Comparison of ENCODE assay signal across 14 cellular contexts in genomic region chr18:6406075-6406909, GRCh38. TPM values are rescaled to one million over a fixed set of nuclear protein-coding genes. Genes with fewer than 3 reads are reported as not detected.
DNase-seq lines count a peak whose midpoint lies in the region; ATAC-seq and TF ChIP-seq lines count a peak whose summit lies in the region.
"Had no signal": no experiment of that assay in that cellular context is flagged by ENCODE, and none has a peak within 500 bp of the region (broad histone marks: within the 10 kb centered on the region; RNA-seq: fewer than 3 reads in every experiment).

No MANE protein-coding gene starts in this region.

- no peak overlapping the region for H3K27ac ChIP-seq in CD8-positive, alpha-beta T cell (ENCODE audit: low read depth, low read length)
- H3K27ac ChIP-seq: BLaER1 had no signal

- DNase-seq in Daoy (ENCODE audit: low read depth): peak; percentile 29
- DNase-seq in OCI-M1 (lab: John Stamatoyannopoulos, UW): peak; percentile 23
- DNase-seq in natural killer cell: no peak
- no peak for DNase-seq in DMS79 treated with DMSO at 0.1 percent for 48 hours (lab: John Stamatoyannopoulos, UW)
- no peak for DNase-seq in NCI-H2171 (lab: John Stamatoyannopoulos, UW)
- no peak for DNase-seq in CD8-positive, alpha-beta T cell
- DNase-seq: activated naive CD8-positive, alpha-beta T cell treated with anti-CD3 and anti-CD28 coated beads, Interleukin-2, amount 50 U/mL, for 24 hours; NK-92 treated with Interleukin-12 subunit alpha and Interleukin-12 subunit beta, amount 100 ng/mL, for 24 hours; stimulated activated CD4-positive, alpha-beta T cell treated with anti-CD3 and anti-CD28 coated beads, Interleukin-2, amount 100 ng/mL, for 48 hours; stimulated activated naive CD8-positive, alpha-beta T cell treated with anti-CD3 and anti-CD28 coated beads, Interleukin-15, amount 100 ng/mL, for 72 hours had no signal

- no peaks in the 10 kb centered on the region for H3K36me3 ChIP-seq in CD8-positive, alpha-beta T cell (ENCODE audit: insufficient read depth, low read length)
- H3K36me3 ChIP-seq: BLaER1 had no signal

- no peaks in the 10 kb centered on the region for H3K27me3 Mint-ChIP-seq in natural killer cell (ENCODE audit: low read depth in 2 of 2)
- H3K27me3 Mint-ChIP-seq in CD8-positive, alpha-beta T cell (ENCODE audit: low read depth): no peaks in the 10 kb centered on the region
- H3K27me3 Mint-ChIP-seq: activated naive CD8-positive, alpha-beta T cell treated with anti-CD3 and anti-CD28 coated beads, Interleukin-2, amount 50 U/mL, for 24 hours; stimulated activated naive CD8-positive, alpha-beta T cell treated with anti-CD3 and anti-CD28 coated beads, Interleukin-15, amount 100 ng/mL, for 72 hours had no signal

- CTCF ChIA-PET in CD8-positive, alpha-beta T cell (lab: Charles Lee): no interaction called here

- H3K4me1 ChIP-seq in CD8-positive, alpha-beta T cell (ENCODE audit: insufficient read depth, low read length): no peaks in the 10 kb centered on the region

- H3K27ac Mint-ChIP-seq in natural killer cell: peak overlapping the region in 1 of 2 donors; percentile 75
- H3K27ac Mint-ChIP-seq in CD8-positive, alpha-beta T cell: no peak overlapping the region
- H3K27ac Mint-ChIP-seq: activated naive CD8-positive, alpha-beta T cell treated with anti-CD3 and anti-CD28 coated beads, Interleukin-2, amount 50 U/mL, for 24 hours; stimulated activated naive CD8-positive, alpha-beta T cell treated with anti-CD3 and anti-CD28 coated beads, Interleukin-15, amount 100 ng/mL, for 72 hours; T-helper 1 cell treated with Interleukin-12 subunit alpha and Interleukin-12 subunit beta and Interleukin-4 antibody, amounts not matched to agents 30 μg/mL and 1 μg/mL, for 36 hours had no signal

- no peak overlapping the region for H3K4me3 ChIP-seq in CD8-positive, alpha-beta T cell (ENCODE audit: low read depth, low read length)
- H3K4me3 ChIP-seq: BLaER1 had no signal

- POLR2A ChIA-PET in CD8-positive, alpha-beta T cell (lab: Charles Lee): no interaction called here

- intact Hi-C loops in natural killer cell (cut with micrococcal nuclease): no loop called here
- intact Hi-C loops in CD8-positive, alpha-beta T cell (cut with DNase I, micrococcal nuclease): no loop called here

- H3K4me1 Mint-ChIP-seq in natural killer cell: peaks cover 32 to 35% of the 10 kb centered on the region in 2 donors
- H3K4me1 Mint-ChIP-seq in CD8-positive, alpha-beta T cell (ENCODE audit: low read depth): no peaks in the 10 kb centered on the region
- H3K4me1 Mint-ChIP-seq: stimulated activated naive CD8-positive, alpha-beta T cell treated with anti-CD3 and anti-CD28 coated beads, Interleukin-15, amount 100 ng/mL, for 72 hours had no signal

- ATAC-seq in esophagus mucosa (peak; percentile 58), natural killer cell (peak; percentile 52 to 81 (median 62)), GM19035 (IDR thresholded peaks at IDR 0.05; ENCODE audit: unreplicated experiment) (no peak)
- ATAC-seq in CD8-positive, alpha-beta T cell: no peak
- ATAC-seq: activated naive CD8-positive, alpha-beta T cell treated with anti-CD3 and anti-CD28 coated beads, Interleukin-2, amount 50 U/mL, for 24 hours; stimulated activated naive CD8-positive, alpha-beta T cell treated with anti-CD3 and anti-CD28 coated beads, Interleukin-15, amount 100 ng/mL, for 72 hours had no signal

- no peaks in the 10 kb centered on the region for H3K27me3 ChIP-seq in CD8-positive, alpha-beta T cell (ENCODE audit: insufficient read depth, low read length)
- H3K27me3 ChIP-seq: BLaER1 had no signal

- no peaks in the 10 kb centered on the region for H3K9me3 Mint-ChIP-seq in natural killer cell
- no peaks in the 10 kb centered on the region for H3K9me3 Mint-ChIP-seq in CD8-positive, alpha-beta T cell
- H3K9me3 Mint-ChIP-seq: activated naive CD8-positive, alpha-beta T cell treated with anti-CD3 and anti-CD28 coated beads, Interleukin-2, amount 50 U/mL, for 24 hours; stimulated activated naive CD8-positive, alpha-beta T cell treated with anti-CD3 and anti-CD28 coated beads, Interleukin-15, amount 100 ng/mL, for 72 hours; T-helper 1 cell treated with Interleukin-12 subunit alpha and Interleukin-12 subunit beta and Interleukin-4 antibody, amounts not matched to agents 30 μg/mL and 1 μg/mL, for 36 hours had no signal

- H3K36me3 Mint-ChIP-seq in natural killer cell: no peaks in the 10 kb centered on the region
- H3K36me3 Mint-ChIP-seq in CD8-positive, alpha-beta T cell: no peaks in the 10 kb centered on the region

- H3K4me3 Mint-ChIP-seq in natural killer cell: no peak overlapping the region
- H3K4me3 Mint-ChIP-seq in CD8-positive, alpha-beta T cell: no peak overlapping the region
- H3K4me3 Mint-ChIP-seq: activated naive CD8-positive, alpha-beta T cell treated with anti-CD3 and anti-CD28 coated beads, Interleukin-2, amount 50 U/mL, for 24 hours; stimulated activated naive CD8-positive, alpha-beta T cell treated with anti-CD3 and anti-CD28 coated beads, Interleukin-15, amount 100 ng/mL, for 72 hours; T-helper 1 cell treated with Interleukin-12 subunit alpha and Interleukin-12 subunit beta and Interleukin-4 antibody, amounts not matched to agents 30 μg/mL and 1 μg/mL, for 36 hours had no signal

- no peaks in the 10 kb centered on the region for H3K9me3 ChIP-seq in CD8-positive, alpha-beta T cell (ENCODE audit: low read length)
- H3K9me3 ChIP-seq: BLaER1 had no signal

- no peak for TF ChIP-seq CTCF in natural killer cell (IDR thresholded peaks at IDR 0.05)
- no peak for TF ChIP-seq CTCF in CD8-positive, alpha-beta T cell (IDR thresholded peaks at IDR 0.05)

RNA-seq across cellular contexts. Expression of gene L3MBTL4, which starts 8.4 kb away (rescaled TPM):
- total RNA-seq in Daoy (2014; rRNA removed; shearing (Covaris generic)): 2.8 and 3.4 TPM in 2 replicates
- total RNA-seq in esophagus mucosa: 4.8 TPM
- total RNA-seq in natural killer cell: 10 to 100 TPM; 27.9 to 34.2 (median 30.0) TPM
- total RNA-seq in CD8-positive, alpha-beta T cell: under 1 TPM; 0.19 to 0.41 TPM

Comparison
In these comparisons a context has a peak if more than half of its experiments do, and no peak if none do; other contexts are left out.
1. DNase-seq: peak in Daoy (single experiment) and OCI-M1 (single experiment); none in natural killer cell (single experiment), DMS79 treated with DMSO at 0.1 percent for 48 hours (single experiment), NCI-H2171 (single experiment) and CD8-positive, alpha-beta T cell (0 of 7).
2. ATAC-seq: peak in esophagus mucosa (single experiment) and natural killer cell (3 of 3); none in CD8-positive, alpha-beta T cell (single experiment) and GM19035 (single experiment).